8 cellular contexts compared by ENCODE assay signal in the genomic region with DNA sequence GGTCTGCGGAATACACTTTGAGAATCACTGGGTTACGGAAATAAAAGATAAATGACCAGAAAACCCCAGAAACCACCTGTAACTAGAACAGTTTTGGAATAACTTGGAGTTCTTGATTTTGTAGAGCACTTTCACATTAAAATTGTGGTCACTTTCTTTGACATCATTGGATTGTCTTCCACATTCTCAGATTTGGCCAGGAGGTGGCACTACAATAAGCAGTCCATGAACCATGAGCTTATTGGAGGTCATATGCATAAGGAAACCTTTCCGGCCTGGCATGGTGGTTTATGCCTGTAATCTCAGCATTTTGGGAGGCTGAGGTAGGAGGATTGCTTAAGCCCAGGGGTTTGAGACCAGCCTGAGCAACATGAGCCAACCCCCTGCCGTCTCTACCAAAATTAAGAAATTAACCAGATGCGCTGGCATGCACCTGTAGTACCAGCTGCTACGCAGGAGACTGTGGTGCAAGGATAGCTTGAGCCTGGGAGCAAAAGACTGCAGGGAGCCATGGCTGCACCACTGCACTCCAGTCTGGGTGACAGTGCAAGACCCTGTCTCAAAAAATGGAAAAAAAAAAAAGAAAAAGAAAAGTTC.
A peak's percentile ranks its signal among the peaks of the same experiment; 100 is the strongest.
DNase-seq lines count a peak whose midpoint lies in the region; ATAC-seq and TF ChIP-seq lines count a peak whose summit lies in the region.

No MANE protein-coding gene starts in this region.

- TF ChIP-seq CTCF in gastrocnemius medialis (IDR thresholded peaks at IDR 0.05 in 4 of 5, conservative IDR thresholded peaks at IDR 0.05 in 1 of 5) = peak in 4 of 5 experiments; percentile 7 to 47 (median 26)

- no peak overlapping the region for H3K27ac ChIP-seq in gastrocnemius medialis

- ATAC-seq in GM19035 (IDR thresholded peaks at IDR 0.05; ENCODE audit: unreplicated experiment) (peak; percentile 87), gastrocnemius medialis (no peak), HG03045 (IDR thresholded peaks at IDR 0.05; ENCODE audit: unreplicated experiment) (no peak)

- DNase-seq in DMS53 treated with DMSO at 0.1 percent for 48 hours (lab: John Stamatoyannopoulos, UW; ENCODE audit: unreplicated experiment) (peak; percentile 45), fibroblast of peridontal ligament (ENCODE audit: extremely low read depth) (peak; percentile 48), gastrocnemius medialis (no peak), DMS114 treated with DMSO at 0.1 percent for 48 hours (lab: John Stamatoyannopoulos, UW; ENCODE audit: unreplicated experiment) (no peak)
- DNase-seq in activated CD4-positive, alpha-beta T cell treated with anti-CD3 and anti-CD28 coated beads for 4 hours = peak; percentile 8 to 36

- no peak for TF ChIP-seq POLR2A in gastrocnemius medialis (IDR thresholded peaks at IDR 0.05)

- no peak for TF ChIP-seq EP300 in Ishikawa (IDR thresholded peaks at IDR 0.05; ENCODE audit: borderline replicate concordance)

- H3K9me3 ChIP-seq in gastrocnemius medialis = no peaks in the 10 kb centered on the region

- H3K27me3 ChIP-seq in gastrocnemius medialis = no peaks in the 10 kb centered on the region

- H3K4me1 ChIP-seq in gastrocnemius medialis = no peaks in the 10 kb centered on the region

- H3K4me3 ChIP-seq in gastrocnemius medialis = no peak overlapping the region

- in situ Hi-C loops in gastrocnemius medialis (cut with MboI; ENCODE audit: low sequenced_read_pairs in 4 of 4) = no loop called here

- H3K36me3 ChIP-seq in gastrocnemius medialis = no peaks in the 10 kb centered on the region

- peak; percentile 66 for TF ChIP-seq RAD21 in Ishikawa (IDR thresholded peaks at IDR 0.05; ENCODE audit: low read depth)

- intact Hi-C loops in gastrocnemius medialis (cut with DNase I; ENCODE audit: low total_unique reads) = no loop called here

TF ChIP-seq in Ishikawa, 13 proteins besides CTCF, POLR2A, EP300 and RAD21:
- TF ChIP-seq REST (IDR thresholded peaks at IDR 0.05; ENCODE audit: low read depth) (no peak), NFIC (IDR thresholded peaks at IDR 0.05) (no peak), EGR1 (IDR thresholded peaks at IDR 0.05) (no peak), CREB1 (IDR thresholded peaks at IDR 0.05; ENCODE audit: low read depth) (no peak), TEAD4 (IDR thresholded peaks at IDR 0.05) (no peak), TCF12 (IDR thresholded peaks at IDR 0.05; ENCODE audit: low read depth) (no peak)
- TF ChIP-seq, protein P1, sequence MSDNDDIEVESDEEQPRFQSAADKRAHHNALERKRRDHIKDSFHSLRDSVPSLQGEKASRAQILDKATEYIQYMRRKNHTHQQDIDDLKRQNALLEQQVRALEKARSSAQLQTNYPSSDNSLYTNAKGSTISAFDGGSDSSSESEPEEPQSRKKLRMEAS (IDR thresholded peaks at IDR 0.05) = no peak
- TF ChIP-seq, protein P2, sequence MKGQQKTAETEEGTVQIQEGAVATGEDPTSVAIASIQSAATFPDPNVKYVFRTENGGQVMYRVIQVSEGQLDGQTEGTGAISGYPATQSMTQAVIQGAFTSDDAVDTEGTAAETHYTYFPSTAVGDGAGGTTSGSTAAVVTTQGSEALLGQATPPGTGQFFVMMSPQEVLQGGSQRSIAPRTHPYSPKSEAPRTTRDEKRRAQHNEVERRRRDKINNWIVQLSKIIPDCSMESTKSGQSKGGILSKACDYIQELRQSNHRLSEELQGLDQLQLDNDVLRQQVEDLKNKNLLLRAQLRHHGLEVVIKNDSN (IDR thresholded peaks at IDR 0.05) = no peak

Comparison
In these comparisons a context has a peak if more than half of its experiments do, and no peak if none do; other contexts are left out.
1. DNase-seq: peak in DMS53 treated with DMSO at 0.1 percent for 48 hours (single experiment), activated CD4-positive, alpha-beta T cell treated with anti-CD3 and anti-CD28 coated beads for 4 hours (2 of 2) and fibroblast of peridontal ligament (single experiment); none in gastrocnemius medialis (0 of 2) and DMS114 treated with DMSO at 0.1 percent for 48 hours (single experiment).